ENCODE assay signal across 8 cellular contexts in the genomic region with DNA sequence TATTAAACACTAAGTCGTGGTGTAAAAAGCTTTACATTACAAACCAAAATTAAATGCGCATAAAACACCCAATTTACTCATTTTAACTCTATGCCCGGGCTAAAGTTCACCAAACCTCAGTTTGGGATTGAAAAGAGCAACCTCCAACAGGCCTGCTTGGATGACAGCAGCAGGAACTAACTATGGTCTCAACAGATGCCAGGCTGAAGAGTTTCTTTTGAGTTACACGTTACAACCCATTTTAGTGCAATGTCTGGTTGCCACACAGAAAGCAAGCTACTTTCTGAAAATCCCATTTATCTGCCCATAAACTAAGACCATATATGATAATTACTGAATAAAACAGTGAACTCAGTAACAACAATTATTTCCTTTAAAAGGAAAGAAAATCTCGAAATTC. TPM values are rescaled to one million over a fixed set of nuclear protein-coding genes. Genes with fewer than 3 reads are reported as not detected.
DNase-seq lines count a peak whose midpoint lies in the region; ATAC-seq and TF ChIP-seq lines count a peak whose summit lies in the region.

No MANE protein-coding gene starts in this region.

- no peak for ATAC-seq in HG02588 (IDR thresholded peaks at IDR 0.05; ENCODE audit: unreplicated experiment)
- no peak for ATAC-seq in HG03442 (IDR thresholded peaks at IDR 0.05; ENCODE audit: unreplicated experiment)

- TF ChIP-seq CTCF in OCI-LY3 (IDR thresholded peaks at IDR 0.05; ENCODE audit: low read depth, low read length) (no peak), fibroblast of mammary gland (conservative IDR thresholded peaks at IDR 0.05; ENCODE audit: control insufficient read depth, insufficient read depth, low read depth, low read length) (no peak), GM20000 (IDR thresholded peaks at IDR 0.05; ENCODE audit: extremely low read depth, missing control alignments) (no peak)

- H3K79me2 ChIP-seq in GM23248 (ENCODE audit: insufficient read depth) (peaks cover 22% of the 10 kb centered on the region), OCI-LY3 (ENCODE audit: low read length) (peaks cover 6% of the 10 kb centered on the region; the same call in 1 of the 2 replicates)

- H3K27ac ChIP-seq in GM23248, result peak overlapping the region; percentile 63; the same call in 1 of the 2 replicates
- no peak overlapping the region for H3K27ac ChIP-seq in OCI-LY3 (ENCODE audit: low read length)
- peak overlapping the region; percentile 88 for H3K27ac ChIP-seq in rectal smooth muscle tissue (ENCODE audit: low read depth, low read length)

- no peaks in the 10 kb centered on the region for H3F3A ChIP-seq in GM23248 (ENCODE audit: insufficient read depth)

- H3K9ac ChIP-seq in GM23248 (peak overlapping the region; percentile 86), OCI-LY3 (ENCODE audit: low read length) (0 out of 2 replicates have a peak overlapping the region, but pooled peaks have one; percentile 2), rectal smooth muscle tissue (ENCODE audit: low read length) (peak overlapping the region; percentile 27)

- H3K4me3 ChIP-seq in GM23248 (peak overlapping the region; percentile 94), OCI-LY3 (ENCODE audit: low read length) (peak overlapping the region; percentile 98), fibroblast of mammary gland (ENCODE audit: control insufficient read depth, low read depth, low read length) (no peak overlapping the region), rectal smooth muscle tissue (ENCODE audit: low read length) (peak overlapping the region; percentile 84)

- no peaks in the 10 kb centered on the region for H3K27me3 ChIP-seq in GM23248 (replicated peaks; ENCODE audit: insufficient read depth)
- H3K27me3 ChIP-seq in OCI-LY3 (ENCODE audit: low read depth, low read length), result peaks cover 19% of the 10 kb centered on the region
- H3K27me3 ChIP-seq in rectal smooth muscle tissue (ENCODE audit: control insufficient read depth, insufficient read depth, low read length), result no peaks in the 10 kb centered on the region

- no peaks in the 10 kb centered on the region for H3K9me2 ChIP-seq in GM23248 (ENCODE audit: insufficient read depth)

- H4K20me1 ChIP-seq in GM23248 (ENCODE audit: insufficient read depth) (no peaks in the 10 kb centered on the region), OCI-LY3 (ENCODE audit: insufficient read depth, low read length) (no peaks in the 10 kb centered on the region)

- peak; percentile 36 for DNase-seq in GM23248
- peak; percentile 2 for DNase-seq in fibroblast of mammary gland (ENCODE audit: low read depth)
- DNase-seq in iPS-NIHi11 (ENCODE audit: low spot score), result no peak
- DNase-seq in GM20000 (ENCODE audit: low spot score), result no peak

- H3K4me1 ChIP-seq in GM23248 (ENCODE audit: insufficient read depth), result peaks cover 13% of the 10 kb centered on the region
- H3K4me1 ChIP-seq in OCI-LY3 (ENCODE audit: low read length), result peaks cover 16% of the 10 kb centered on the region
- peaks cover 22% of the 10 kb centered on the region for H3K4me1 ChIP-seq in rectal smooth muscle tissue (ENCODE audit: control insufficient read depth, insufficient read depth, low read length)

- H3K9me3 ChIP-seq in GM23248 (ENCODE audit: low read depth) (no peaks in the 10 kb centered on the region), OCI-LY3 (ENCODE audit: insufficient read depth, low read length) (no peaks in the 10 kb centered on the region)

- H3K4me2 ChIP-seq in GM23248 (ENCODE audit: unreplicated experiment) (peak overlapping the region; percentile 94), OCI-LY3 (ENCODE audit: low read length) (peak overlapping the region; percentile 97)

- H2AFZ ChIP-seq in GM23248 (peak overlapping the region; percentile 99), OCI-LY3 (ENCODE audit: low read depth, low read length) (no peak overlapping the region)

- WGBS in GM23248 (ENCODE audit: low coverage in 1 of 2, low lambda C conversion rate in 2 of 2, missing lambda C conversion rate in 2 of 2), 2 experiments, result 24 to 31% methylated on average over 5 of the region's 5 CpGs

- H3K36me3 ChIP-seq in GM23248 (ENCODE audit: low read depth) (no peaks in the 10 kb centered on the region), OCI-LY3 (replicated peaks; ENCODE audit: low read depth, low read length) (peaks cover 8% of the 10 kb centered on the region), rectal smooth muscle tissue (ENCODE audit: control insufficient read depth, insufficient read depth, low read length) (peaks cover 4% of the 10 kb centered on the region)

- in situ Hi-C loops in GM23248 (cut with MboI), result no loop called here

RNA-seq across cellular contexts. Expression of gene SATB1, which starts 2.2 kb away (rescaled TPM):
- 12.0 and 31.4 TPM in 2 replicates for total RNA-seq in GM23248 (2014; rRNA removed; shearing (Covaris generic))
- 5.5 and 5.7 TPM in 2 replicates for polyA plus RNA-seq in GM23248 (2016; fragmentation: Nextera tagmentation; extraction: Ambion mirVana)

Comparison
In these comparisons a context has a peak if more than half of its experiments do, and no peak if none do; other contexts are left out.
1. DNase-seq: peak in GM23248 (single experiment) and fibroblast of mammary gland (single experiment); none in iPS-NIHi11 (single experiment) and GM20000 (single experiment).
2. H3K9ac ChIP-seq: peak in every context shown above with its lines; median percentile 86 in GM23248; 27 in rectal smooth muscle tissue; 2 in OCI-LY3.